1 cellular context compared by ENCODE assay signal in genomic region chr3:55511895-55512585, GRCh38.
TF ChIP-seq lines count a peak whose summit lies in the region.

No MANE protein-coding gene starts in this region.

TF ChIP-seq in GM12878, 131 proteins besides CTCF, POLR2A, EP300 and RAD21 (continued from another document):
- no peak for TF ChIP-seq NBN (IDR thresholded peaks at IDR 0.05)
- no peak for TF ChIP-seq HCFC1 (IDR thresholded peaks at IDR 0.05; ENCODE audit: low read length)
- TF ChIP-seq ZSCAN29 (IDR thresholded peaks at IDR 0.05) = no peak
